In the genomic region with DNA sequence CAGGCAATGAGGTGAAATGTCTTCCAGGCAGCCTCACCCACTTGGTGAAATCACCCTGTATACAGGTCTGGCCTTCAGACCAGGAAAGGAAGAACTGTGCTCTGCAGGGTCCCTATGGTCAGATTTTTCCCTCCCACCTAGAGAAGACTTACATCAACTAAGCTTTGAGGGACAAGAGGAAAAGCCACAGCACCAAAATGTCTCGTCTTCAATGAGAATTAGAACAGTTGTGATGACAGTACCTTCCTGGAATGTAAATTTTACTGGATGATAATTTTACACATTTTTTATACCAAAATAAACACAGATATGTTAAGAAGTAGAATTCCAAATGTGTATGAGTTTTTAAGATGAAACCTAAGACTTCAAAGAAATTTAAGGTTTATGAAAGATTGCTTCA, we compare ENCODE assay signal across 1 cellular context.
TF ChIP-seq lines count a peak whose summit lies in the region.

No MANE protein-coding gene starts in this region.

TF ChIP-seq in HepG2, 621 proteins besides CTCF, POLR2A, EP300 and RAD21:
- TF ChIP-seq CEBPZ (IDR thresholded peaks at IDR 0.05; ENCODE audit: low read length) (no peak), AGO1 (IDR thresholded peaks at IDR 0.05; ENCODE audit: low read depth, low read length, poor library complexity, severe bottlenecking) (no peak), MIXL1 (CRISPR knock-in tag; IDR thresholded peaks at IDR 0.05) (no peak), ZMYM2 (CRISPR knock-in tag; IDR thresholded peaks at IDR 0.05) (no peak), ZNF563 (CRISPR knock-in tag; IDR thresholded peaks at IDR 0.05) (no peak), ZNF703 (CRISPR knock-in tag; IDR thresholded peaks at IDR 0.05; ENCODE audit: borderline replicate concordance) (no peak), RAD51 (IDR thresholded peaks at IDR 0.05; ENCODE audit: borderline replicate concordance) (no peak), ZNF121 (CRISPR knock-in tag; IDR thresholded peaks at IDR 0.05) (no peak), ARID2 (CRISPR knock-in tag; IDR thresholded peaks at IDR 0.05; ENCODE audit: borderline replicate concordance) (no peak), ZNF766 (CRISPR knock-in tag; IDR thresholded peaks at IDR 0.05; ENCODE audit: borderline replicate concordance) (no peak), LBX2 (CRISPR knock-in tag; IDR thresholded peaks at IDR 0.05; ENCODE audit: borderline replicate concordance) (no peak), ZNF710 (CRISPR knock-in tag; IDR thresholded peaks at IDR 0.05; ENCODE audit: borderline replicate concordance) (no peak), STAT5B (CRISPR knock-in tag; IDR thresholded peaks at IDR 0.05) (no peak), NR2C2 (CRISPR knock-in tag; IDR thresholded peaks at IDR 0.05; ENCODE audit: borderline replicate concordance) (no peak)
- TF ChIP-seq, protein P1, sequence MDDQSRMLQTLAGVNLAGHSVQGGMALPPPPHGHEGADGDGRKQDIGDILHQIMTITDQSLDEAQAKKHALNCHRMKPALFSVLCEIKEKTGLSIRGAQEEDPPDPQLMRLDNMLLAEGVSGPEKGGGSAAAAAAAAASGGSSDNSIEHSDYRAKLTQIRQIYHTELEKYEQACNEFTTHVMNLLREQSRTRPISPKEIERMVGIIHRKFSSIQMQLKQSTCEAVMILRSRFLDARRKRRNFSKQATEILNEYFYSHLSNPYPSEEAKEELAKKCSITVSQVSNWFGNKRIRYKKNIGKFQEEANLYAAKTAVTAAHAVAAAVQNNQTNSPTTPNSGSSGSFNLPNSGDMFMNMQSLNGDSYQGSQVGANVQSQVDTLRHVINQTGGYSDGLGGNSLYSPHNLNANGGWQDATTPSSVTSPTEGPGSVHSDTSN (CRISPR knock-in tag; IDR thresholded peaks at IDR 0.05; ENCODE audit: borderline replicate concordance): no peak
- TF ChIP-seq, protein P2, sequence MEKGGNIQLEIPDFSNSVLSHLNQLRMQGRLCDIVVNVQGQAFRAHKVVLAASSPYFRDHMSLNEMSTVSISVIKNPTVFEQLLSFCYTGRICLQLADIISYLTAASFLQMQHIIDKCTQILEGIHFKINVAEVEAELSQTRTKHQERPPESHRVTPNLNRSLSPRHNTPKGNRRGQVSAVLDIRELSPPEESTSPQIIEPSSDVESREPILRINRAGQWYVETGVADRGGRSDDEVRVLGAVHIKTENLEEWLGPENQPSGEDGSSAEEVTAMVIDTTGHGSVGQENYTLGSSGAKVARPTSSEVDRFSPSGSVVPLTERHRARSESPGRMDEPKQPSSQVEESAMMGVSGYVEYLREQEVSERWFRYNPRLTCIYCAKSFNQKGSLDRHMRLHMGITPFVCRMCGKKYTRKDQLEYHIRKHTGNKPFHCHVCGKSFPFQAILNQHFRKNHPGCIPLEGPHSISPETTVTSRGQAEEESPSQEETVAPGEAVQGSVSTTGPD (CRISPR knock-in tag; IDR thresholded peaks at IDR 0.05): no peak
